1 cellular context compared by ENCODE assay signal in the genomic region with DNA sequence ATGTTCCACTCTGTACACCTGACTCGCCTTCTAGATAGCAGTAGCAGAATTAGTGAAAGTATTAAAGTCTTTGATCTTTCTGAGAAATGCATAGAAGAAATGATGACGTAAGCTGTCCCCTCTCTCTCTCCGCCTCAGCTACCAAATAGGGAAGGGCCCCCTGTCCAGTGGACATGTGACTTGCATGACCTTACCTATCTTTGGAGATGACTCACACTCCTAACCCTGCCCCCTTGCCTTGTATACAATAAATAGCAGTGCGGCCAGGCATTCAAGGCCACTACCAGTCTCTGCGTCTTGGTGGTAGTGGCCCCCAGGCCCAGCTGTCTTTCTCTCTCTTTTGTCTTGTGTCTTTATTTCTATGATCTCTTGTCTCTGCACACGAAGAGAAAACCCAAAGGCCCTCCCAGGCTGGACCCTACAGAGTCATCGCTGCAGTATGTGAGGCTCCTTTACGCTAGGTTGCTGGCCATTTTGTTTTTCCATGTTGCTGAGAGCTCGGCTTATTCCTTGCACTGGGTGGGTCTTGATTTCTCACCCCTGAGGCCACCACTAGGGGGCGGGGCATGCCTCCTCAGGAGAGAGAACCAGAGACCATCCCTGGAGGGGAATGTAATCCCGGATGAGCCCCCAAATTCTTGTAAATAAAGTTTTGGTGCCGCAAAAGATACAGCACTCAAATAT.
TF ChIP-seq lines count a peak whose summit lies in the region.

No MANE protein-coding gene starts in this region.

TF ChIP-seq in HepG2, 621 proteins besides CTCF, POLR2A, EP300 and RAD21 (continued from another document and continues in another):
- TF ChIP-seq, protein P1, sequence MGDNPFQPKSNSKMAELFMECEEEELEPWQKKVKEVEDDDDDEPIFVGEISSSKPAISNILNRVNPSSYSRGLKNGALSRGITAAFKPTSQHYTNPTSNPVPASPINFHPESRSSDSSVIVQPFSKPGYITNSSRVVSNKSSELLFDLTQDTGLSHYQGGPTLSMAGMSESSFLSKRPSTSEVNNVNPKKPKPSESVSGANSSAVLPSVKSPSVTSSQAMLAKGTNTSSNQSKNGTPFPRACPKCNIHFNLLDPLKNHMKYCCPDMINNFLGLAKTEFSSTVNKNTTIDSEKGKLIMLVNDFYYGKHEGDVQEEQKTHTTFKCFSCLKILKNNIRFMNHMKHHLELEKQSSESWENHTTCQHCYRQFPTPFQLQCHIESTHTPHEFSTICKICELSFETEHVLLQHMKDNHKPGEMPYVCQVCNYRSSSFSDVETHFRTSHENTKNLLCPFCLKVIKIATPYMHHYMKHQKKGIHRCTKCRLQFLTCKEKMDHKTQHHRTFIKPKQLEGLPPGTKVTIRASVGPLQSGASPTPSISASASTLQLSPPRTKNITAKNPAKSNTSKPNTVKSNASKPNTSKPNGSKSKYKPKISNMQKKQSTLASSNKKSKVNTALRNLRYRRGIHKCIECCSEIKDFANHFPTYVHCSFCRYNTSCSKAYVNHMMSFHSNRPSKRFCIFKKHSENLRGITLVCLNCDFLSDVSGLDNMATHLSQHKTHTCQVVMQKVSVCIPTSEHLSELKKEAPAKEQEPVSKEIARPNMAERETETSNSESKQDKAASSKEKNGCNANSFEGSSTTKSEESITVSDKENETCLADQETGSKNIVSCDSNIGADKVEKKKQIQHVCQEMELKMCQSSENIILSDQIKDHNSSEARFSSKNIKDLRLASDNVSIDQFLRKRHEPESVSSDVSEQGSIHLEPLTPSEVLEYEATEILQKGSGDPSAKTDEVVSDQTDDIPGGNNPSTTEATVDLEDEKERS (CRISPR knock-in tag; IDR thresholded peaks at IDR 0.05) = no peak
- TF ChIP-seq MXD4 (CRISPR knock-in tag; IDR thresholded peaks at IDR 0.05) = no peak
- TF ChIP-seq, protein P2, sequence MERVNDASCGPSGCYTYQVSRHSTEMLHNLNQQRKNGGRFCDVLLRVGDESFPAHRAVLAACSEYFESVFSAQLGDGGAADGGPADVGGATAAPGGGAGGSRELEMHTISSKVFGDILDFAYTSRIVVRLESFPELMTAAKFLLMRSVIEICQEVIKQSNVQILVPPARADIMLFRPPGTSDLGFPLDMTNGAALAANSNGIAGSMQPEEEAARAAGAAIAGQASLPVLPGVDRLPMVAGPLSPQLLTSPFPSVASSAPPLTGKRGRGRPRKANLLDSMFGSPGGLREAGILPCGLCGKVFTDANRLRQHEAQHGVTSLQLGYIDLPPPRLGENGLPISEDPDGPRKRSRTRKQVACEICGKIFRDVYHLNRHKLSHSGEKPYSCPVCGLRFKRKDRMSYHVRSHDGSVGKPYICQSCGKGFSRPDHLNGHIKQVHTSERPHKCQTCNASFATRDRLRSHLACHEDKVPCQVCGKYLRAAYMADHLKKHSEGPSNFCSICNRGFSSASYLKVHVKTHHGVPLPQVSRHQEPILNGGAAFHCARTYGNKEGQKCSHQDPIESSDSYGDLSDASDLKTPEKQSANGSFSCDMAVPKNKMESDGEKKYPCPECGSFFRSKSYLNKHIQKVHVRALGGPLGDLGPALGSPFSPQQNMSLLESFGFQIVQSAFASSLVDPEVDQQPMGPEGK (CRISPR knock-in tag; IDR thresholded peaks at IDR 0.05) = no peak
- no peak for TF ChIP-seq NFKB2 (CRISPR knock-in tag; IDR thresholded peaks at IDR 0.05; ENCODE audit: borderline replicate concordance)
- TF ChIP-seq ASH2L (IDR thresholded peaks at IDR 0.05; ENCODE audit: insufficient read length, low read depth, low read length) = peak; percentile 32
- TF ChIP-seq, protein P3, sequence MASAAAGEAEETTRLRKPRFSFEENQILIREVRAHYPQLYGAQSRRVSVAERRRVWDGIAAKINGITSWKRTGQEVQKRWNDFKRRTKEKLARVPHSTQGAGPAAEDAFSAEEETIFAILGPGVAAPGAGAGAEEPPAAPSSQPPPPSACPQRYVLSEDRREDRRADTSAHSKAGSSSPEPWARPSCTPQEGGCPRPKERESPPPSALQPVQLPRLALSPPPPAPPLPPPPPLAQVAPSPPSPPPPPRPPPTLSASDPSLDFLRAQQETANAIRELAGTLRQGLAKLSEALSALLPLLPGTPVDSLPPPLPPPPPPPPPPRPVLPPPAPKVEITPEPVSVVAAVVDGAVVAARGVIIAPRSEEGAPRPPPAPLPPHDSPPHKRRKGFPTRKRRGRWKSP (CRISPR knock-in tag; IDR thresholded peaks at IDR 0.05) = 0 out of 2 replicates have a peak, but pooled peaks have one; percentile 41
- TF ChIP-seq, protein P4, sequence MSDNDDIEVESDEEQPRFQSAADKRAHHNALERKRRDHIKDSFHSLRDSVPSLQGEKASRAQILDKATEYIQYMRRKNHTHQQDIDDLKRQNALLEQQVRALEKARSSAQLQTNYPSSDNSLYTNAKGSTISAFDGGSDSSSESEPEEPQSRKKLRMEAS (IDR thresholded peaks at IDR 0.05) = 0 out of 2 replicates have a peak, but pooled peaks have one; percentile 39
- no peak for TF ChIP-seq FOXK2 (IDR thresholded peaks at IDR 0.05)
- TF ChIP-seq ZNF644 (CRISPR knock-in tag; IDR thresholded peaks at IDR 0.05; ENCODE audit: low read depth) = peak; percentile 83
- TF ChIP-seq, protein P5, sequence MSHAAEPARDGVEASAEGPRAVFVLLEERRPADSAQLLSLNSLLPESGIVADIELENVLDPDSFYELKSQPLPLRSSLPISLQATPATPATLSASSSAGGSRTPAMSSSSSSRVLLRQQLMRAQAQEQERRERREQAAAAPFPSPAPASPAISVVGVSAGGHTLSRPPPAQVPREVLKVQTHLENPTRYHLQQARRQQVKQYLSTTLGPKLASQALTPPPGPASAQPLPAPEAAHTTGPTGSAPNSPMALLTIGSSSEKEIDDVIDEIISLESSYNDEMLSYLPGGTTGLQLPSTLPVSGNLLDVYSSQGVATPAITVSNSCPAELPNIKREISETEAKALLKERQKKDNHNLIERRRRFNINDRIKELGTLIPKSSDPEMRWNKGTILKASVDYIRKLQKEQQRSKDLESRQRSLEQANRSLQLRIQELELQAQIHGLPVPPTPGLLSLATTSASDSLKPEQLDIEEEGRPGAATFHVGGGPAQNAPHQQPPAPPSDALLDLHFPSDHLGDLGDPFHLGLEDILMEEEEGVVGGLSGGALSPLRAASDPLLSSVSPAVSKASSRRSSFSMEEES (CRISPR knock-in tag; IDR thresholded peaks at IDR 0.05) = 0 out of 2 replicates have a peak, but pooled peaks have one; percentile 44
- TF ChIP-seq, protein P6, sequence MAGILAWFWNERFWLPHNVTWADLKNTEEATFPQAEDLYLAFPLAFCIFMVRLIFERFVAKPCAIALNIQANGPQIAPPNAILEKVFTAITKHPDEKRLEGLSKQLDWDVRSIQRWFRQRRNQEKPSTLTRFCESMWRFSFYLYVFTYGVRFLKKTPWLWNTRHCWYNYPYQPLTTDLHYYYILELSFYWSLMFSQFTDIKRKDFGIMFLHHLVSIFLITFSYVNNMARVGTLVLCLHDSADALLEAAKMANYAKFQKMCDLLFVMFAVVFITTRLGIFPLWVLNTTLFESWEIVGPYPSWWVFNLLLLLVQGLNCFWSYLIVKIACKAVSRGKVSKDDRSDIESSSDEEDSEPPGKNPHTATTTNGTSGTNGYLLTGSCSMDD (CRISPR knock-in tag; IDR thresholded peaks at IDR 0.05) = no peak
- TF ChIP-seq PHF5A (CRISPR knock-in tag; IDR thresholded peaks at IDR 0.05; ENCODE audit: low read depth, unreplicated experiment) = no peak
- no peak for TF ChIP-seq SP140L (CRISPR knock-in tag; IDR thresholded peaks at IDR 0.05; ENCODE audit: borderline replicate concordance)
- no peak for TF ChIP-seq ZNF260 (CRISPR knock-in tag; IDR thresholded peaks at IDR 0.05; ENCODE audit: borderline replicate concordance, low read depth)
- TF ChIP-seq U2AF1 (optimal IDR thresholded peaks at IDR 0.05; ENCODE audit: low read depth, low read length) = no peak
- no peak for TF ChIP-seq ZNF768 (CRISPR knock-in tag; IDR thresholded peaks at IDR 0.05)
- no peak for TF ChIP-seq TOPORS (CRISPR knock-in tag; IDR thresholded peaks at IDR 0.05)
- TF ChIP-seq, protein P7, sequence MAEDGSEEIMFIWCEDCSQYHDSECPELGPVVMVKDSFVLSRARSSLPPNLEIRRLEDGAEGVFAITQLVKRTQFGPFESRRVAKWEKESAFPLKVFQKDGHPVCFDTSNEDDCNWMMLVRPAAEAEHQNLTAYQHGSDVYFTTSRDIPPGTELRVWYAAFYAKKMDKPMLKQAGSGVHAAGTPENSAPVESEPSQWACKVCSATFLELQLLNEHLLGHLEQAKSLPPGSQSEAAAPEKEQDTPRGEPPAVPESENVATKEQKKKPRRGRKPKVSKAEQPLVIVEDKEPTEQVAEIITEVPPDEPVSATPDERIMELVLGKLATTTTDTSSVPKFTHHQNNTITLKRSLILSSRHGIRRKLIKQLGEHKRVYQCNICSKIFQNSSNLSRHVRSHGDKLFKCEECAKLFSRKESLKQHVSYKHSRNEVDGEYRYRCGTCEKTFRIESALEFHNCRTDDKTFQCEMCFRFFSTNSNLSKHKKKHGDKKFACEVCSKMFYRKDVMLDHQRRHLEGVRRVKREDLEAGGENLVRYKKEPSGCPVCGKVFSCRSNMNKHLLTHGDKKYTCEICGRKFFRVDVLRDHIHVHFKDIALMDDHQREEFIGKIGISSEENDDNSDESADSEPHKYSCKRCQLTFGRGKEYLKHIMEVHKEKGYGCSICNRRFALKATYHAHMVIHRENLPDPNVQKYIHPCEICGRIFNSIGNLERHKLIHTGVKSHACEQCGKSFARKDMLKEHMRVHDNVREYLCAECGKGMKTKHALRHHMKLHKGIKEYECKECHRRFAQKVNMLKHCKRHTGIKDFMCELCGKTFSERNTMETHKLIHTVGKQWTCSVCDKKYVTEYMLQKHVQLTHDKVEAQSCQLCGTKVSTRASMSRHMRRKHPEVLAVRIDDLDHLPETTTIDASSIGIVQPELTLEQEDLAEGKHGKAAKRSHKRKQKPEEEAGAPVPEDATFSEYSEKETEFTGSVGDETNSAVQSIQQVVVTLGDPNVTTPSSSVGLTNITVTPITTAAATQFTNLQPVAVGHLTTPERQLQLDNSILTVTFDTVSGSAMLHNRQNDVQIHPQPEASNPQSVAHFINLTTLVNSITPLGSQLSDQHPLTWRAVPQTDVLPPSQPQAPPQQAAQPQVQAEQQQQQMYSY (CRISPR knock-in tag; IDR thresholded peaks at IDR 0.05) = no peak
- no peak for TF ChIP-seq MIER3 (CRISPR knock-in tag; IDR thresholded peaks at IDR 0.05; ENCODE audit: borderline replicate concordance)
- no peak for TF ChIP-seq CEBPB (IDR thresholded peaks at IDR 0.05; ENCODE audit: borderline replicate concordance, low read depth, low read length)
- no peak for TF ChIP-seq ZNF776 (CRISPR knock-in tag; IDR thresholded peaks at IDR 0.05)
- TF ChIP-seq ZNF598 (CRISPR knock-in tag; IDR thresholded peaks at IDR 0.05; ENCODE audit: borderline replicate concordance) = 0 out of 2 replicates have a peak, but pooled peaks have one; percentile 31
- TF ChIP-seq XBP1 (CRISPR knock-in tag; IDR thresholded peaks at IDR 0.05) = no peak
- no peak for TF ChIP-seq ZNF557 (CRISPR knock-in tag; IDR thresholded peaks at IDR 0.05)
- no peak for TF ChIP-seq NCOR1 (IDR thresholded peaks at IDR 0.05; ENCODE audit: borderline replicate concordance, low read length)
- TF ChIP-seq, protein P8, sequence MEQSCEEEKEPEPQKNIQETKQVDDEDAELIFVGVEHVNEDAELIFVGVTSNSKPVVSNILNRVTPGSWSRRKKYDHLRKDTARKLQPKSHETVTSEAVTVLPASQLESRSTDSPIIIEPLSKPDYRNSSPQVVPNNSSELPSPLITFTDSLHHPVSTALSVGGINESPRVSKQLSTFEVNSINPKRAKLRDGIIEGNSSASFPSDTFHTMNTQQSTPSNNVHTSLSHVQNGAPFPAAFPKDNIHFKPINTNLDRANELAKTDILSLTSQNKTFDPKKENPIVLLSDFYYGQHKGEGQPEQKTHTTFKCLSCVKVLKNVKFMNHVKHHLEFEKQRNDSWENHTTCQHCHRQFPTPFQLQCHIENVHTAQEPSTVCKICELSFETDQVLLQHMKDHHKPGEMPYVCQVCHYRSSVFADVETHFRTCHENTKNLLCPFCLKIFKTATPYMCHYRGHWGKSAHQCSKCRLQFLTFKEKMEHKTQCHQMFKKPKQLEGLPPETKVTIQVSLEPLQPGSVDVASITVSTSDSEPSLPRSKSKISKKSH (CRISPR knock-in tag; IDR thresholded peaks at IDR 0.05; ENCODE audit: borderline replicate concordance) = no peak
- TF ChIP-seq DNMT3B (CRISPR knock-in tag; conservative IDR thresholded peaks at IDR 0.05) = peak; percentile 79; the same call in 1 of the 2 replicates
- TF ChIP-seq XRCC5 (optimal IDR thresholded peaks at IDR 0.05; ENCODE audit: low read length) = peak; percentile 44
- no peak for TF ChIP-seq ZNF724P (CRISPR knock-in tag; IDR thresholded peaks at IDR 0.05; ENCODE audit: borderline replicate concordance)
- 0 out of 2 replicates have a peak, but pooled peaks have one; percentile 23 for TF ChIP-seq JUN (CRISPR knock-in tag; IDR thresholded peaks at IDR 0.05)
- TF ChIP-seq, protein P9, sequence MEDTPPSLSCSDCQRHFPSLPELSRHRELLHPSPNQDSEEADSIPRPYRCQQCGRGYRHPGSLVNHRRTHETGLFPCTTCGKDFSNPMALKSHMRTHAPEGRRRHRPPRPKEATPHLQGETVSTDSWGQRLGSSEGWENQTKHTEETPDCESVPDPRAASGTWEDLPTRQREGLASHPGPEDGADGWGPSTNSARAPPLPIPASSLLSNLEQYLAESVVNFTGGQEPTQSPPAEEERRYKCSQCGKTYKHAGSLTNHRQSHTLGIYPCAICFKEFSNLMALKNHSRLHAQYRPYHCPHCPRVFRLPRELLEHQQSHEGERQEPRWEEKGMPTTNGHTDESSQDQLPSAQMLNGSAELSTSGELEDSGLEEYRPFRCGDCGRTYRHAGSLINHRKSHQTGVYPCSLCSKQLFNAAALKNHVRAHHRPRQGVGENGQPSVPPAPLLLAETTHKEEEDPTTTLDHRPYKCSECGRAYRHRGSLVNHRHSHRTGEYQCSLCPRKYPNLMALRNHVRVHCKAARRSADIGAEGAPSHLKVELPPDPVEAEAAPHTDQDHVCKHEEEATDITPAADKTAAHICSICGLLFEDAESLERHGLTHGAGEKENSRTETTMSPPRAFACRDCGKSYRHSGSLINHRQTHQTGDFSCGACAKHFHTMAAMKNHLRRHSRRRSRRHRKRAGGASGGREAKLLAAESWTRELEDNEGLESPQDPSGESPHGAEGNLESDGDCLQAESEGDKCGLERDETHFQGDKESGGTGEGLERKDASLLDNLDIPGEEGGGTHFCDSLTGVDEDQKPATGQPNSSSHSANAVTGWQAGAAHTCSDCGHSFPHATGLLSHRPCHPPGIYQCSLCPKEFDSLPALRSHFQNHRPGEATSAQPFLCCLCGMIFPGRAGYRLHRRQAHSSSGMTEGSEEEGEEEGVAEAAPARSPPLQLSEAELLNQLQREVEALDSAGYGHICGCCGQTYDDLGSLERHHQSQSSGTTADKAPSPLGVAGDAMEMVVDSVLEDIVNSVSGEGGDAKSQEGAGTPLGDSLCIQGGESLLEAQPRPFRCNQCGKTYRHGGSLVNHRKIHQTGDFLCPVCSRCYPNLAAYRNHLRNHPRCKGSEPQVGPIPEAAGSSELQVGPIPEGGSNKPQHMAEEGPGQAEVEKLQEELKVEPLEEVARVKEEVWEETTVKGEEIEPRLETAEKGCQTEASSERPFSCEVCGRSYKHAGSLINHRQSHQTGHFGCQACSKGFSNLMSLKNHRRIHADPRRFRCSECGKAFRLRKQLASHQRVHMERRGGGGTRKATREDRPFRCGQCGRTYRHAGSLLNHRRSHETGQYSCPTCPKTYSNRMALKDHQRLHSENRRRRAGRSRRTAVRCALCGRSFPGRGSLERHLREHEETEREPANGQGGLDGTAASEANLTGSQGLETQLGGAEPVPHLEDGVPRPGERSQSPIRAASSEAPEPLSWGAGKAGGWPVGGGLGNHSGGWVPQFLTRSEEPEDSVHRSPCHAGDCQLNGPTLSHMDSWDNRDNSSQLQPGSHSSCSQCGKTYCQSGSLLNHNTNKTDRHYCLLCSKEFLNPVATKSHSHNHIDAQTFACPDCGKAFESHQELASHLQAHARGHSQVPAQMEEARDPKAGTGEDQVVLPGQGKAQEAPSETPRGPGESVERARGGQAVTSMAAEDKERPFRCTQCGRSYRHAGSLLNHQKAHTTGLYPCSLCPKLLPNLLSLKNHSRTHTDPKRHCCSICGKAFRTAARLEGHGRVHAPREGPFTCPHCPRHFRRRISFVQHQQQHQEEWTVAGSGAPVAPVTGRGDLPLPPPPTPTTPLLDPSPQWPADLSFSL (CRISPR knock-in tag; IDR thresholded peaks at IDR 0.05) = no peak
